Comparison of ENCODE assay signal across 1 cellular context in the genomic region with DNA sequence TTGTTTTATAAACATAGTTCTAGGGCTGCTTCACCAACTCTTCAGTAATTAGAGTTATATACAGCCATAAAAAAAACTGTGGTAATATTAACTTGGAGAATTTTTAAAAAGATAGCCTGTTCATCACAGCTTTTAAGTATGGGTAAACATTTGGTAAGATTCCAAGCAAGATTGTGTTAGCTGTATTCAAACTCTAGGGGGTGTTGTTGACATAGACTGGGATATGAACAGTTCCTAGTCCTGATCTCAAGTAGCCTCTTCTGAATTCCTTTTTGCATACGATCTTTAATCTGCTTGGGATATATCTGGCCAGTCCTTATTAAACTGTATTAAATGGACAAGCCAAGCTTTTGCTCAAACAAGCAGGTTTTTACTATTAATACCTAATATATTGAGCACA.
TF ChIP-seq lines count a peak whose summit lies in the region.

No MANE protein-coding gene starts in this region.

TF ChIP-seq in HepG2, 621 proteins besides CTCF, POLR2A, EP300 and RAD21 (continued from another document):
- TF ChIP-seq SMC3 (IDR thresholded peaks at IDR 0.05; ENCODE audit: low read length) (peak; percentile 14; the same call in 1 of the 2 replicates), MTF2 (CRISPR knock-in tag; IDR thresholded peaks at IDR 0.05; ENCODE audit: borderline replicate concordance) (no peak), DR1 (CRISPR knock-in tag; IDR thresholded peaks at IDR 0.05) (no peak), ZBTB7A (CRISPR knock-in tag; IDR thresholded peaks at IDR 0.05) (no peak), NPAS2 (CRISPR knock-in tag; IDR thresholded peaks at IDR 0.05; ENCODE audit: borderline replicate concordance) (no peak), CEBPG (CRISPR knock-in tag; IDR thresholded peaks at IDR 0.05) (no peak), SOX5 (CRISPR knock-in tag; IDR thresholded peaks at IDR 0.05; ENCODE audit: borderline replicate concordance) (no peak), MED8 (CRISPR knock-in tag; IDR thresholded peaks at IDR 0.05; ENCODE audit: insufficient replicate concordance) (no peak), ZNF3 (CRISPR knock-in tag; IDR thresholded peaks at IDR 0.05) (no peak), ZKSCAN5 (CRISPR knock-in tag; IDR thresholded peaks at IDR 0.05) (no peak), LBX2 (CRISPR knock-in tag; IDR thresholded peaks at IDR 0.05; ENCODE audit: borderline replicate concordance) (no peak), ZNF496 (CRISPR knock-in tag; IDR thresholded peaks at IDR 0.05; ENCODE audit: insufficient replicate concordance) (no peak), POLR2AphosphoS2 (IDR thresholded peaks at IDR 0.05; ENCODE audit: low read depth, low read length) (no peak), BRD4 (CRISPR knock-in tag; IDR thresholded peaks at IDR 0.05) (no peak), NFKB2 (CRISPR knock-in tag; IDR thresholded peaks at IDR 0.05; ENCODE audit: borderline replicate concordance) (no peak), ZNF124 (CRISPR knock-in tag; IDR thresholded peaks at IDR 0.05) (no peak), TFE3 (CRISPR knock-in tag; IDR thresholded peaks at IDR 0.05) (no peak), NBN (conservative IDR thresholded peaks at IDR 0.05) (no peak)
- TF ChIP-seq, protein P1, sequence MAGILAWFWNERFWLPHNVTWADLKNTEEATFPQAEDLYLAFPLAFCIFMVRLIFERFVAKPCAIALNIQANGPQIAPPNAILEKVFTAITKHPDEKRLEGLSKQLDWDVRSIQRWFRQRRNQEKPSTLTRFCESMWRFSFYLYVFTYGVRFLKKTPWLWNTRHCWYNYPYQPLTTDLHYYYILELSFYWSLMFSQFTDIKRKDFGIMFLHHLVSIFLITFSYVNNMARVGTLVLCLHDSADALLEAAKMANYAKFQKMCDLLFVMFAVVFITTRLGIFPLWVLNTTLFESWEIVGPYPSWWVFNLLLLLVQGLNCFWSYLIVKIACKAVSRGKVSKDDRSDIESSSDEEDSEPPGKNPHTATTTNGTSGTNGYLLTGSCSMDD (CRISPR knock-in tag; IDR thresholded peaks at IDR 0.05) = no peak
